Comparison of ENCODE assay signal across 1 cellular context in genomic region chr9:113219186-113219936, GRCh38.
TF ChIP-seq lines count a peak whose summit lies in the region.

No MANE protein-coding gene starts in this region.

TF ChIP-seq in WTC11, 78 proteins besides CTCF, POLR2A, EP300 and RAD21 (continued from another document):
- TF ChIP-seq AFF4 (CRISPR knock-in tag; IDR thresholded peaks at IDR 0.05; ENCODE audit: borderline replicate concordance) (no peak), SMAD4 (CRISPR knock-in tag; IDR thresholded peaks at IDR 0.05) (no peak)
